ENCODE assay signal across 3 cellular contexts in genomic region chr15:27234593-27234992, GRCh38.
TF ChIP-seq lines count a peak whose summit lies in the region.

No MANE protein-coding gene starts in this region.

TF ChIP-seq in SK-N-SH, 30 proteins besides CTCF, POLR2A, EP300 and RAD21 (continued from another document):
- no peak for TF ChIP-seq JUND (IDR thresholded peaks at IDR 0.05)
- TF ChIP-seq YY1 (IDR thresholded peaks at IDR 0.05; ENCODE audit: low read depth) = no peak
- no peak for TF ChIP-seq POLR2AphosphoS5 (IDR thresholded peaks at IDR 0.05; ENCODE audit: low read depth, low read length)
- TF ChIP-seq USF1 (IDR thresholded peaks at IDR 0.05; ENCODE audit: borderline replicate concordance, low read depth) = no peak
- TF ChIP-seq EZH2phosphoT487 (IDR thresholded peaks at IDR 0.05; ENCODE audit: borderline replicate concordance, low read depth) = no peak
- no peak for TF ChIP-seq GATA2 (CRISPR knock-in tag; IDR thresholded peaks at IDR 0.05)

TF ChIP-seq in SK-N-SH treated with all-trans-retinoic acid at 6 μM for 48 hours, 23 proteins besides CTCF, POLR2A, EP300 and RAD21 (continued from another document):
- no peak for TF ChIP-seq POU6F1 (CRISPR knock-in tag; IDR thresholded peaks at IDR 0.05; ENCODE audit: borderline replicate concordance, low read depth)
- TF ChIP-seq CREB5 (CRISPR knock-in tag; IDR thresholded peaks at IDR 0.05; ENCODE audit: low read depth) = no peak
- TF ChIP-seq ZFP3 (CRISPR knock-in tag; IDR thresholded peaks at IDR 0.05) = no peak
- no peak for TF ChIP-seq ZNF70 (CRISPR knock-in tag; IDR thresholded peaks at IDR 0.05)
- TF ChIP-seq GLIS3 (CRISPR knock-in tag; IDR thresholded peaks at IDR 0.05) = no peak
- TF ChIP-seq ISL1 (CRISPR knock-in tag; IDR thresholded peaks at IDR 0.05) = no peak
- no peak for TF ChIP-seq ARNTL (CRISPR knock-in tag; IDR thresholded peaks at IDR 0.05; ENCODE audit: borderline replicate concordance, low read depth)
- no peak for TF ChIP-seq ZNF8 (CRISPR knock-in tag; IDR thresholded peaks at IDR 0.05)
- no peak for TF ChIP-seq TOX (CRISPR knock-in tag; IDR thresholded peaks at IDR 0.05; ENCODE audit: borderline replicate concordance)
- no peak for TF ChIP-seq CSRNP3 (CRISPR knock-in tag; IDR thresholded peaks at IDR 0.05)
- TF ChIP-seq CSDC2 (CRISPR knock-in tag; IDR thresholded peaks at IDR 0.05) = no peak
- no peak for TF ChIP-seq ZC3H10 (CRISPR knock-in tag; IDR thresholded peaks at IDR 0.05)

TF ChIP-seq in WTC11, 78 proteins besides CTCF, POLR2A, EP300 and RAD21 (continued from another document):
- no peak for TF ChIP-seq ATF6 (CRISPR knock-in tag; IDR thresholded peaks at IDR 0.05)
- no peak for TF ChIP-seq IRF2 (CRISPR knock-in tag; IDR thresholded peaks at IDR 0.05; ENCODE audit: borderline replicate concordance, low read depth)
- TF ChIP-seq ARID4B (CRISPR knock-in tag; IDR thresholded peaks at IDR 0.05; ENCODE audit: borderline replicate concordance) = no peak
- no peak for TF ChIP-seq FOXJ3 (CRISPR knock-in tag; IDR thresholded peaks at IDR 0.05; ENCODE audit: borderline replicate concordance)
- TF ChIP-seq ATF1 (CRISPR knock-in tag; IDR thresholded peaks at IDR 0.05) = no peak
